ENCODE assay signal across 8 cellular contexts in the genomic region with DNA sequence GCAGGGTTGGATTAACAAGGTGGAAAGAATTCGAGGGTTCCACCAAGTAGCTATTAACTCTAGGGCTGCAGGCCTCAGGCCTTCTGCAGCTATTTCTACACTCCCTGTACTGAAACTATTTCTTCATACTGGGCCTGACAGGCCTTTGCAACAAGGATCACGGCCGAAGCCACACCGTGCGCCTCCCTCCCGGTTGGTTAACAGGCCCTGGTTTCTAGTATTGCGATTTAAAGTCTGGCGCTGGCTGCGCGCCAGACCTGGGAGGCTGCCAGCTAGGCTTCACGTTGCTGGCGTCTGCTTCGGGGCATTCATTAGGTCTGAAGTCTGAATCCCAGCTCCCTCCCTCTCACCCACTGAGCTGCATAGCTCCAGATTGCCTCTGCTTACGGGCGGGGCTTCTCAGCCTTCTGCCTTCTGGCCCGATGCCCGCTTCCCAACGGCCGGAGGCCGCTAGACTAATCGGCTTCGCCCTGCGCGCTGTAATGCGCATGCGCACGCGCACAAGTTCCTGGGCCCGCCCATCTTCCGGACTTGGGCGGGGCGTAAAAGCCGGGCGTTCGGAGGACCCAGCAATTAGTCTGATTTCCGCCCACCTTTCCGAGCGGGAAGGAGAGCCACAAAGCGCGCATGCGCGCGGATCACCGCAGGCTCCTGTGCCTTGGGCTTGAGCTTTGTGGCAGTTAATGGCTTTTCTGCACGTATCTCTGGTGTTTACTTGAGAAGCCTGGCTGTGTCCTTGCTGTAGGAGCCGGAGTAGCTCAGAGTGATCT. TPM values are rescaled to one million over a fixed set of nuclear protein-coding genes. Genes with fewer than 3 reads are reported as not detected.
DNase-seq lines count a peak whose midpoint lies in the region; ATAC-seq and TF ChIP-seq lines count a peak whose summit lies in the region.

No MANE protein-coding gene starts in this region.

- DNase-seq in GM04504 (ENCODE audit: low read depth): peak; percentile 98
- DNase-seq in NCI-H1048 (lab: John Stamatoyannopoulos, UW): peak; percentile 98
- DNase-seq in SK-N-MC (ENCODE audit: low read depth, low spot score): peak; percentile 99
- peak; percentile 97 for DNase-seq in globus pallidus (ENCODE audit: low spot score)
- peak; percentile 81 to 97 (median 93) for DNase-seq in nucleus accumbens (lab: John Stamatoyannopoulos, UW)
- DNase-seq in suprapubic skin (ENCODE audit: low spot score in 2 of 2): peak; percentile 98 to 99

- H3K4me3 Mint-ChIP-seq in activated naive CD4-positive, alpha-beta T cell treated with anti-CD3 and anti-CD28 coated beads, Interleukin-2, amount 50 U/mL, for 24 hours: peak overlapping the region; percentile 98

- H3K9ac ChIP-seq in SK-N-MC (ENCODE audit: insufficient read length): peak overlapping the region; percentile 98

- peaks cover 44% of the 10 kb centered on the region for H3K4me1 ChIP-seq in suprapubic skin

- H3K4me3 ChIP-seq in SK-N-MC: peak overlapping the region; percentile 99
- H3K4me3 ChIP-seq in suprapubic skin: peak overlapping the region; percentile 70

- peaks cover 38% of the 10 kb centered on the region for H3K4me1 Mint-ChIP-seq in activated naive CD4-positive, alpha-beta T cell treated with anti-CD3 and anti-CD28 coated beads, Interleukin-2, amount 50 U/mL, for 24 hours

- ATAC-seq in HG02571 (IDR thresholded peaks at IDR 0.05; ENCODE audit: unreplicated experiment): peak; percentile 53

- H3K27me3 ChIP-seq in suprapubic skin: no peaks in the 10 kb centered on the region

- TF ChIP-seq CTCF in suprapubic skin (IDR thresholded peaks at IDR 0.05): no peak

- TF ChIP-seq POLR2A in suprapubic skin (IDR thresholded peaks at IDR 0.05): peak in 1 of 2 donors; percentile 63

- no peaks in the 10 kb centered on the region for H3K27me3 Mint-ChIP-seq in activated naive CD4-positive, alpha-beta T cell treated with anti-CD3 and anti-CD28 coated beads, Interleukin-2, amount 50 U/mL, for 24 hours

- H3K27ac Mint-ChIP-seq in activated naive CD4-positive, alpha-beta T cell treated with anti-CD3 and anti-CD28 coated beads, Interleukin-2, amount 50 U/mL, for 24 hours: peak overlapping the region; percentile 96

- no peaks in the 10 kb centered on the region for H3K9me3 Mint-ChIP-seq in activated naive CD4-positive, alpha-beta T cell treated with anti-CD3 and anti-CD28 coated beads, Interleukin-2, amount 50 U/mL, for 24 hours

- H3K27ac ChIP-seq in SK-N-MC (peak overlapping the region; percentile 86), suprapubic skin (peak overlapping the region; percentile 99)

- peaks cover 47% of the 10 kb centered on the region for H3K36me3 ChIP-seq in SK-N-MC (ENCODE audit: insufficient read depth, low read length)
- peaks cover 41% of the 10 kb centered on the region for H3K36me3 ChIP-seq in suprapubic skin

- peaks cover 31% of the 10 kb centered on the region for H3K36me3 Mint-ChIP-seq in activated naive CD4-positive, alpha-beta T cell treated with anti-CD3 and anti-CD28 coated beads, Interleukin-2, amount 50 U/mL, for 24 hours

- TF ChIP-seq EP300 in suprapubic skin (IDR thresholded peaks at IDR 0.05): no peak

- no peaks in the 10 kb centered on the region for H3K9me3 ChIP-seq in SK-N-MC (ENCODE audit: low read depth, low read length)
- no peaks in the 10 kb centered on the region for H3K9me3 ChIP-seq in suprapubic skin

- under 1% methylated on average over 34 of the region's 46 CpGs for WGBS in suprapubic skin

RNA-seq across cellular contexts. Expression of gene LDHA, which starts 1.6 kb away (rescaled TPM):
- 100 to 1,000 TPM; 438 to 724 (median 616) TPM for total RNA-seq in suprapubic skin

RNA-seq across cellular contexts. Expression of gene LDHC, which starts 16.2 kb away (rescaled TPM):
- total RNA-seq in suprapubic skin: not detected

RNA-seq across cellular contexts. Expression of gene LDHAL6A, which starts 59.7 kb away (rescaled TPM):
- not detected for total RNA-seq in suprapubic skin

Comparison
In these comparisons a context has a peak if more than half of its experiments do, and no peak if none do; other contexts are left out.
1. Peak in every context shown above with its lines: DNase-seq, ATAC-seq, H3K4me3 ChIP-seq and H3K27ac ChIP-seq.